8 cellular contexts compared by ENCODE assay signal in the genomic region with DNA sequence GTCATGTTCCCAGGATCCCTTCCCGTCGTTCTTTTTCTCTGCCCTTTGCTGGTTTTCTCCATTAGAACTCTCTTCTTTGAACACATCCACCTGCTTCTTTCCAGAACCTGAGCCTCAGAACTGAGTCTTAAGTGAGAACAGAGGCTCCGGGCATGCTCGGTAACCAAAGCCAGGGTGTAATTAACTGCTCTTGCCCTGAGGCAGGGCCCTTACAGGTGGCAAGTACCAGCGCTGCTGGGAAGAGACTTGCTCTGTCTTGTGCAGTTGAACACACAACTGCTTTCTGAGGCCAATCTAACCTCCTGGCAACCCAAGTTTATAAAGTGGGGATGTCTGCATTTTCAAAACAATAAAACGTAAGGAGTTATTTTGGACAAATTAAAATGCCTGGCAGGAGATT. TPM values are rescaled to one million over a fixed set of nuclear protein-coding genes. Genes with fewer than 3 reads are reported as not detected.
DNase-seq lines count a peak whose midpoint lies in the region; ATAC-seq and TF ChIP-seq lines count a peak whose summit lies in the region.
"Had no signal": no experiment of that assay in that cellular context is flagged by ENCODE, and none has a peak within 500 bp of the region (broad histone marks: within the 10 kb centered on the region; RNA-seq: fewer than 3 reads in every experiment).

No MANE protein-coding gene starts in this region.

- intact Hi-C loops in mammary epithelial cell (cut with micrococcal nuclease), result no loop called here

- H3K27ac ChIP-seq in HUES64 (ENCODE audit: low read depth, low read length) (no peak overlapping the region), mammary epithelial cell (ENCODE audit: insufficient read depth, low read depth, low read length) (no peak overlapping the region), neural cell (ENCODE audit: low read length) (no peak overlapping the region)

- dilution Hi-C loops in mammary epithelial cell (cut with HindIII; ENCODE audit: low sequenced_read_pairs), result no loop called here

- H3K4me2 ChIP-seq in mammary epithelial cell (ENCODE audit: insufficient read depth, low read depth, low read length) (peak overlapping the region; percentile 99), neural cell (ENCODE audit: low read length) (peak overlapping the region; percentile 66)

- WGBS in HUES64, result 28% methylated on average over 6 of the region's 6 CpGs
- 24% methylated on average over 6 of the region's 6 CpGs for WGBS in mammary epithelial cell (ENCODE audit: low coverage, missing lambda C conversion rate)

- peak overlapping the region; percentile 61 for H3K4me3 ChIP-seq in HUES64 (ENCODE audit: low read length)
- peak overlapping the region in 2 of 3 experiments; percentile 53 to 59 for H3K4me3 ChIP-seq in mammary epithelial cell (replicated peaks in 1 of 3; ENCODE audit: insufficient read depth in 1 of 3, low read depth in 2 of 3, low read length in 3 of 3)
- peak overlapping the region; percentile 71 for H3K4me3 ChIP-seq in neural cell (ENCODE audit: low read length)

- peaks cover 49% of the 10 kb centered on the region for H3K27me3 ChIP-seq in HUES64 (ENCODE audit: insufficient read depth, low read length)
- no peaks in the 10 kb centered on the region for H3K27me3 ChIP-seq in mammary epithelial cell (ENCODE audit: insufficient read depth, low read length)
- H3K27me3 ChIP-seq in neural cell (ENCODE audit: insufficient read depth, low read depth, low read length), result peaks cover 43% of the 10 kb centered on the region

- in situ Hi-C loops in mammary epithelial cell (cut with MboI; ENCODE audit: low sequenced_read_pairs in 2 of 2), result no loop called here

- no peaks in the 10 kb centered on the region for H3F3A ChIP-seq in neural cell (ENCODE audit: insufficient read depth, low read length, poor library complexity, severe bottlenecking)

- no TSS peak for BruUV-seq in mammary epithelial cell (replicated peaks; lab: Mats Ljungman, UMichigan)

- DNase-seq in DMS79 treated with DMSO at 0.1 percent for 48 hours (lab: John Stamatoyannopoulos, UW) (peak; percentile 79), mammary epithelial cell (peak; percentile 42), anterior cingulate cortex (lab: John Stamatoyannopoulos, UW) (no peak)
- DNase-seq in stimulated activated CD4-positive, alpha-beta T cell treated with anti-CD3 and anti-CD28 coated beads, Interleukin-4, amount 100 ng/mL, for 1 hour, result no peak
- DNase-seq: NCI-H1694 treated with DMSO at 0.1 percent for 48 hours had no signal

- H3K36me3 ChIP-seq in HUES64 (ENCODE audit: insufficient read depth, low read length), result no peaks in the 10 kb centered on the region
- no peaks in the 10 kb centered on the region for H3K36me3 ChIP-seq in mammary epithelial cell (ENCODE audit: insufficient read depth, low read length)
- H3K36me3 ChIP-seq in neural cell (ENCODE audit: insufficient read depth, low read length), result no peaks in the 10 kb centered on the region

- H3K9ac ChIP-seq in HUES64 (ENCODE audit: low read depth, low read length) (no peak overlapping the region), mammary epithelial cell (ENCODE audit: insufficient read depth, low read length) (no peak overlapping the region), neural cell (ENCODE audit: low read length) (no peak overlapping the region)

- no peak for TF ChIP-seq CTCF in mammary epithelial cell (conservative IDR thresholded peaks at IDR 0.05 in 1 of 2, IDR thresholded peaks at IDR 0.05 in 1 of 2; ENCODE audit: extremely low read depth in 1 of 2, insufficient read depth in 1 of 2, low read depth in 1 of 2, low read length in 2 of 2)
- TF ChIP-seq CTCF in neural cell (IDR thresholded peaks at IDR 0.05; ENCODE audit: poor library complexity, severe bottlenecking), result no peak

- ATAC-seq in GM19395 (IDR thresholded peaks at IDR 0.05; ENCODE audit: unreplicated experiment), result no peak

- no peak for TF ChIP-seq EP300 in neural cell (conservative IDR thresholded peaks at IDR 0.05; ENCODE audit: poor library complexity, severe bottlenecking)

- H3K4me1 ChIP-seq in HUES64 (ENCODE audit: insufficient read depth, low read length) (peaks cover 10% of the 10 kb centered on the region; the same call in 1 of the 2 replicates), mammary epithelial cell (ENCODE audit: insufficient read depth, low read length) (peaks cover 18% of the 10 kb centered on the region)

- CTCF ChIA-PET in mammary epithelial cell (lab: Charles Lee; ENCODE audit: low non-redundant PET), result no interaction called here

- TF ChIP-seq RAD21 in neural cell (conservative IDR thresholded peaks at IDR 0.05), result no peak

- H2AFZ ChIP-seq in mammary epithelial cell (ENCODE audit: low read depth, low read length) (peak overlapping the region; percentile 94), neural cell (ENCODE audit: low read depth, low read length) (peak overlapping the region; percentile 24)

- H4K20me1 ChIP-seq in mammary epithelial cell (ENCODE audit: insufficient read depth, low read length), result no peaks in the 10 kb centered on the region
- H4K20me1 ChIP-seq in neural cell (ENCODE audit: insufficient read depth), result no peaks in the 10 kb centered on the region

- H3K79me2 ChIP-seq in mammary epithelial cell (ENCODE audit: insufficient read depth, low read length) (no peaks in the 10 kb centered on the region), neural cell (replicated peaks; ENCODE audit: insufficient read depth, low read length) (no peaks in the 10 kb centered on the region)

- H3K9me3 ChIP-seq in HUES64 (ENCODE audit: insufficient read depth, low read depth, low read length), result no peaks in the 10 kb centered on the region
- H3K9me3 ChIP-seq in mammary epithelial cell (replicated peaks; ENCODE audit: insufficient read depth, low read length), result no peaks in the 10 kb centered on the region
- H3K9me3 ChIP-seq in neural cell (ENCODE audit: low read length), result no peaks in the 10 kb centered on the region

- no peaks in the 10 kb centered on the region for H3K9me2 ChIP-seq in neural cell (ENCODE audit: insufficient read depth, low read length)

TF ChIP-seq in neural cell, 6 proteins besides CTCF, POLR2A, EP300 and RAD21:
- TF ChIP-seq, protein P1, sequence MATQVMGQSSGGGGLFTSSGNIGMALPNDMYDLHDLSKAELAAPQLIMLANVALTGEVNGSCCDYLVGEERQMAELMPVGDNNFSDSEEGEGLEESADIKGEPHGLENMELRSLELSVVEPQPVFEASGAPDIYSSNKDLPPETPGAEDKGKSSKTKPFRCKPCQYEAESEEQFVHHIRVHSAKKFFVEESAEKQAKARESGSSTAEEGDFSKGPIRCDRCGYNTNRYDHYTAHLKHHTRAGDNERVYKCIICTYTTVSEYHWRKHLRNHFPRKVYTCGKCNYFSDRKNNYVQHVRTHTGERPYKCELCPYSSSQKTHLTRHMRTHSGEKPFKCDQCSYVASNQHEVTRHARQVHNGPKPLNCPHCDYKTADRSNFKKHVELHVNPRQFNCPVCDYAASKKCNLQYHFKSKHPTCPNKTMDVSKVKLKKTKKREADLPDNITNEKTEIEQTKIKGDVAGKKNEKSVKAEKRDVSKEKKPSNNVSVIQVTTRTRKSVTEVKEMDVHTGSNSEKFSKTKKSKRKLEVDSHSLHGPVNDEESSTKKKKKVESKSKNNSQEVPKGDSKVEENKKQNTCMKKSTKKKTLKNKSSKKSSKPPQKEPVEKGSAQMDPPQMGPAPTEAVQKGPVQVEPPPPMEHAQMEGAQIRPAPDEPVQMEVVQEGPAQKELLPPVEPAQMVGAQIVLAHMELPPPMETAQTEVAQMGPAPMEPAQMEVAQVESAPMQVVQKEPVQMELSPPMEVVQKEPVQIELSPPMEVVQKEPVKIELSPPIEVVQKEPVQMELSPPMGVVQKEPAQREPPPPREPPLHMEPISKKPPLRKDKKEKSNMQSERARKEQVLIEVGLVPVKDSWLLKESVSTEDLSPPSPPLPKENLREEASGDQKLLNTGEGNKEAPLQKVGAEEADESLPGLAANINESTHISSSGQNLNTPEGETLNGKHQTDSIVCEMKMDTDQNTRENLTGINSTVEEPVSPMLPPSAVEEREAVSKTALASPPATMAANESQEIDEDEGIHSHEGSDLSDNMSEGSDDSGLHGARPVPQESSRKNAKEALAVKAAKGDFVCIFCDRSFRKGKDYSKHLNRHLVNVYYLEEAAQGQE (IDR thresholded peaks at IDR 0.05; ENCODE audit: borderline replicate concordance), result no peak
- TF ChIP-seq SMC3 (conservative IDR thresholded peaks at IDR 0.05; ENCODE audit: poor library complexity) (no peak), POLR2AphosphoS5 (IDR thresholded peaks at IDR 0.05) (no peak), MXI1 (conservative IDR thresholded peaks at IDR 0.05; ENCODE audit: poor library complexity, severe bottlenecking) (no peak), EZH2 (IDR thresholded peaks at IDR 0.05; ENCODE audit: borderline replicate concordance, insufficient read depth, low read length, poor library complexity, severe bottlenecking) (no peak), TAF1 (IDR thresholded peaks at IDR 0.05; ENCODE audit: low read depth) (no peak)

RNA-seq across cellular contexts. Expression of gene DEK, which starts 12.3 kb away (rescaled TPM):
- 185 TPM for polyA plus RNA-seq in HUES64 (2013, experiment 1 of 2)
- polyA plus RNA-seq in HUES64 (2013, experiment 2 of 2), result 208 TPM
- 100 to 1,000 TPM in 1 of 2 donors, 10 to 100 TPM in 1; 34.5 to 103 TPM for total RNA-seq in mammary epithelial cell
- polyA plus RNA-seq in mammary epithelial cell, result 48.1 TPM
- 11.0 TPM for polyA minus RNA-seq in mammary epithelial cell
- 84.7 and 94.3 TPM in 2 replicates for polyA plus RNA-seq in neural cell
- 95.9 and 102 TPM in 2 replicates for polyA minus RNA-seq in neural cell

Comparison
In these comparisons a context has a peak if more than half of its experiments do, and no peak if none do; other contexts are left out.
1. DNase-seq: peak in DMS79 treated with DMSO at 0.1 percent for 48 hours (single experiment) and mammary epithelial cell (single experiment); none in anterior cingulate cortex (0 of 58) and stimulated activated CD4-positive, alpha-beta T cell treated with anti-CD3 and anti-CD28 coated beads, Interleukin-4, amount 100 ng/mL, for 1 hour (single experiment).
2. Peak in every context shown above with its lines, with median percentiles within 50 percentile points of each other: H3K4me3 ChIP-seq.